Comparison of ENCODE assay signal across 1 cellular context in genomic region chrX:153411255-153411987, GRCh38.
TF ChIP-seq lines count a peak whose summit lies in the region.

A gene with protein sequence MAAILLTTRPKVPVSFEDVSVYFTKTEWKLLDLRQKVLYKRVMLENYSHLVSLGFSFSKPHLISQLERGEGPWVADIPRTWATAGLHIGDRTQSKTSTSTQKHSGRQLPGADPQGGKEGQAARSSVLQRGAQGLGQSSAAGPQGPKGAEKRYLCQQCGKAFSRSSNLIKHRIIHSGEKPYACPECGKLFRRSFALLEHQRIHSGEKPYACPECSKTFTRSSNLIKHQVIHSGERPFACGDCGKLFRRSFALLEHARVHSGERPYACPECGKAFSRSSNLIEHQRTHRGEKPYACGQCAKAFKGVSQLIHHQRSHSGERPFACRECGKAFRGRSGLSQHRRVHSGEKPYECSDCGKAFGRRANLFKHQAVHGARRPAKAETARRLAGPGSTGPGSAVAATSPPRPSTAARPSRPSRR (plus strand): TSS chrX:153411472. CDS start chrX:153418323, 6,851 bp downstream.

TF ChIP-seq in endothelial cell of umbilical vein, 7 proteins besides CTCF, POLR2A, EP300 and RAD21 (continued from another document):
- TF ChIP-seq GATA2 (IDR thresholded peaks at IDR 0.05; ENCODE audit: insufficient read depth, insufficient read length, low read depth, low read length) (no peak), MYC (IDR thresholded peaks at IDR 0.05; ENCODE audit: low read depth, low read length) (no peak), EZH2 (IDR thresholded peaks at IDR 0.05; ENCODE audit: borderline replicate concordance, low read depth, low read length, severe bottlenecking) (no peak)
